Comparison of ENCODE assay signal across 8 cellular contexts in genomic region chr4:73021634-73022033, GRCh38. TPM values are rescaled to one million over a fixed set of nuclear protein-coding genes. Genes with fewer than 3 reads are reported as not detected.
DNase-seq lines count a peak whose midpoint lies in the region; ATAC-seq and TF ChIP-seq lines count a peak whose summit lies in the region.

No MANE protein-coding gene starts in this region.

- H3K79me1 ChIP-seq in mesendoderm (ENCODE audit: low read length) = no peaks in the 10 kb centered on the region

- TF ChIP-seq EP300 in tibial nerve (IDR thresholded peaks at IDR 0.05) = no peak

- H3K9me3 ChIP-seq in Caco-2 = no peaks in the 10 kb centered on the region
- no peaks in the 10 kb centered on the region for H3K9me3 ChIP-seq in ascending aorta
- H3K9me3 ChIP-seq in tibial nerve = no peaks in the 10 kb centered on the region

- H3K4ac ChIP-seq in mesendoderm (ENCODE audit: low read depth, low read length) = no peak overlapping the region

- no peak overlapping the region for H3K23ac ChIP-seq in mesendoderm (ENCODE audit: low read length)

- POLR2A ChIA-PET in Caco-2 (lab: Charles Lee) = no interaction called here

- no peaks in the 10 kb centered on the region for H3K9me3 Mint-ChIP-seq in Caco-2 (ENCODE audit: unreplicated experiment)

- H3K27ac Mint-ChIP-seq in Caco-2 (ENCODE audit: unreplicated experiment) = no peak overlapping the region

- H2AFZ ChIP-seq in KMS-11 (ENCODE audit: low read depth) = no peak overlapping the region

- H3K27me3 ChIP-seq in Caco-2 (replicated peaks; ENCODE audit: control insufficient read depth, insufficient read depth, low read length) = no peaks in the 10 kb centered on the region
- no peaks in the 10 kb centered on the region for H3K27me3 ChIP-seq in KMS-11 (ENCODE audit: insufficient read depth, low read depth)
- H3K27me3 ChIP-seq in ascending aorta = no peaks in the 10 kb centered on the region
- H3K27me3 ChIP-seq in mesendoderm (ENCODE audit: insufficient read depth, low read length, poor library complexity) = no peaks in the 10 kb centered on the region
- H3K27me3 ChIP-seq in tibial nerve = no peaks in the 10 kb centered on the region

- no TSS peak for BruUV-seq in Caco-2 (replicated peaks; lab: Mats Ljungman, UMichigan)

- no peak overlapping the region for H2AK5ac ChIP-seq in mesendoderm (ENCODE audit: low read length)

- intact Hi-C loops in Caco-2 (cut with micrococcal nuclease; ENCODE audit: unreplicated experiment) = loop anchor here (1.0 kb wide), 1 partner anchor 695 kb away; no protein-coding TSS in a partner anchor
- intact Hi-C loops in ascending aorta (cut with DNase I) = loop anchor here (5.0 kb wide), 1 partner anchor 514 kb away; no protein-coding TSS in a partner anchor

- no peak overlapping the region for H2BK120ac ChIP-seq in mesendoderm (ENCODE audit: low read depth, low read length)

- no peak overlapping the region for H4K5ac ChIP-seq in mesendoderm (ENCODE audit: low read length)

- H4K20me1 ChIP-seq in KMS-11 (ENCODE audit: insufficient read depth) = no peaks in the 10 kb centered on the region; the same call in 1 of the 2 replicates

- peak in 1 of 2 experiments; percentile 29 for DNase-seq in Caco-2
- DNase-seq in ascending aorta (ENCODE audit: low spot score in 2 of 2) = no peak
- DNase-seq in mesendoderm = peak; percentile 73
- no peak for DNase-seq in tibial nerve (ENCODE audit: low spot score in 2 of 2)
- DNase-seq in anterior cingulate cortex (lab: John Stamatoyannopoulos, UW) = no peak

- H3K27ac ChIP-seq in KMS-11 (no peak overlapping the region), ascending aorta (no peak overlapping the region), mesendoderm (ENCODE audit: low read depth, low read length) (no peak overlapping the region), tibial nerve (no peak overlapping the region)

- H3K4me3 ChIP-seq in Caco-2 (ENCODE audit: low read depth, low read length) (no peak overlapping the region), KMS-11 (IDR thresholded peaks at IDR 0.05; ENCODE audit: insufficient read depth, low read depth, low read length) (no peak overlapping the region), ascending aorta (no peak overlapping the region), mesendoderm (ENCODE audit: low read length) (no peak overlapping the region), tibial nerve (no peak overlapping the region)

- H3K4me1 ChIP-seq in Caco-2 = no peaks in the 10 kb centered on the region
- H3K4me1 ChIP-seq in KMS-11 (ENCODE audit: low read depth, poor library complexity, severe bottlenecking) = no peaks in the 10 kb centered on the region
- no peaks in the 10 kb centered on the region for H3K4me1 ChIP-seq in ascending aorta
- H3K4me1 ChIP-seq in mesendoderm (ENCODE audit: control insufficient read depth, low read depth, low read length) = no peaks in the 10 kb centered on the region
- H3K4me1 ChIP-seq in tibial nerve = no peaks in the 10 kb centered on the region

- H3K79me2 ChIP-seq in KMS-11 (ENCODE audit: insufficient read depth, low read depth) (no peaks in the 10 kb centered on the region), mesendoderm (ENCODE audit: control insufficient read depth, insufficient read depth, low read length) (no peaks in the 10 kb centered on the region)

- no peak for TF ChIP-seq POLR2A in tibial nerve (IDR thresholded peaks at IDR 0.05)

- H4K8ac ChIP-seq in mesendoderm (ENCODE audit: low read depth, low read length) = no peak overlapping the region

- no peak overlapping the region for H2BK5ac ChIP-seq in mesendoderm (ENCODE audit: low read length)

- no peak overlapping the region for H3K4me2 ChIP-seq in KMS-11
- H3K4me2 ChIP-seq in mesendoderm (ENCODE audit: low read length) = no peak overlapping the region

- no peaks in the 10 kb centered on the region for H3K36me3 ChIP-seq in Caco-2 (ENCODE audit: control insufficient read depth, insufficient read depth, low read length)
- no peaks in the 10 kb centered on the region for H3K36me3 ChIP-seq in KMS-11 (ENCODE audit: insufficient read depth)
- H3K36me3 ChIP-seq in ascending aorta = no peaks in the 10 kb centered on the region
- H3K36me3 ChIP-seq in mesendoderm (ENCODE audit: control insufficient read depth, insufficient read depth, low read length) = no peaks in the 10 kb centered on the region
- H3K36me3 ChIP-seq in tibial nerve = no peaks in the 10 kb centered on the region

- WGBS in mesendoderm (ENCODE audit: extremely low coverage, insufficient coverage, low lambda C conversion rate) = no CpG with 5 or more reads among the region's 1 CpG
- WGBS in tibial nerve, 2 donors = 14 to 27% methylated on average over 1 of the region's 1 CpG

- H3K9ac ChIP-seq in KMS-11 (no peak overlapping the region), mesendoderm (ENCODE audit: low read length) (no peak overlapping the region)

- TF ChIP-seq CTCF in Caco-2 (IDR thresholded peaks at IDR 0.05; ENCODE audit: insufficient read depth in 1 of 2, low read depth in 1 of 2, low read length in 1 of 2, severe bottlenecking in 1 of 2, unreplicated experiment in 1 of 2) (peak; percentile 26 to 47), KMS-11 (conservative IDR thresholded peaks at IDR 0.05; ENCODE audit: low read depth, low read length) (peak; percentile 36; the same call in 1 of the 2 replicates), ascending aorta (IDR thresholded peaks at IDR 0.05) (peak in 2 of 3 experiments; percentile 24 to 52), tibial nerve (IDR thresholded peaks at IDR 0.05) (peak in 1 of 5 experiments; percentile 5)

- H3K4me3 Mint-ChIP-seq in Caco-2 (ENCODE audit: unreplicated experiment) = no peak overlapping the region

- peaks cover 6% of the 10 kb centered on the region for H3K36me3 Mint-ChIP-seq in Caco-2 (ENCODE audit: insufficient read depth, unreplicated experiment)

- CTCF ChIA-PET in Caco-2 (lab: Charles Lee) = interaction anchor here (0.7 kb wide), 1 partner anchor 411 kb away, joined by 3 read pairs; no protein-coding TSS in a partner anchor

- peaks cover 10% of the 10 kb centered on the region for H3K27me3 Mint-ChIP-seq in Caco-2 (ENCODE audit: insufficient read depth, unreplicated experiment)

- peak; percentile 69 for ATAC-seq in GM19395 (IDR thresholded peaks at IDR 0.05; ENCODE audit: unreplicated experiment)
- ATAC-seq in GM19324 (IDR thresholded peaks at IDR 0.05; ENCODE audit: low FRiP score, unreplicated experiment) = no peak

- no peaks in the 10 kb centered on the region for H3K4me1 Mint-ChIP-seq in Caco-2 (ENCODE audit: low read depth, unreplicated experiment)

- no peak overlapping the region for H2BK15ac ChIP-seq in mesendoderm (replicated peaks; ENCODE audit: low read depth)

- no peak overlapping the region for H3K18ac ChIP-seq in mesendoderm (ENCODE audit: low read length)

- H3K56ac ChIP-seq in mesendoderm (ENCODE audit: low read length) = no peak overlapping the region

RNA-seq across cellular contexts. Expression of gene COX18, which starts 47.9 kb away (rescaled TPM):
- total RNA-seq in Caco-2 (2022) (11.6 and 12.2 TPM in 2 replicates), ascending aorta (22.7 TPM), tibial nerve (10 to 100 TPM; 16.7 to 24.5 (median 22.1) TPM)
- polyA plus RNA-seq in mesendoderm (2013, experiment 1 of 2) = 12.4 TPM
- polyA plus RNA-seq in mesendoderm (2013, experiment 2 of 2) = 12.2 TPM
